21 cellular contexts compared by ENCODE assay signal in the genomic region with DNA sequence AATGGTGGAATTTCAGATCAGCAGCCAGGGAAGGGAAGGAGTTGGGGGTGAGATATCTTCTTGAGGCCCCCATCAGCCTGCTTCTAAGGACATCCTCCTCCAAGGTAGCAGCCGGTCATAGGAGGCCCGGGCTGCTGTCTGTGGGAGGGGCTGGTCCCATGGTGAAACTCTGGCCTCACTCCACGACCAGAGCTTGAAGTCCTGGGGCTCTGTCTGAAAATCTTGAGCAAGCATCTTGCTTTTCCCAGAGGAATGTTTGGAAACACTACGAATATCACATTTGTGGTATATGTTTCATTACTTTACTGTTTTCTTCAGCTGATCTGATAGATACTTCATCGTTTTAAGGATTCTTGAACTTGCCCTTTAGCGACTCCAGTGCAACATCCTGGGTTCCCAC.
DNase-seq lines count a peak whose midpoint lies in the region; ATAC-seq and TF ChIP-seq lines count a peak whose summit lies in the region.
"Had no signal": no experiment of that assay in that cellular context is flagged by ENCODE, and none has a peak within 500 bp of the region (broad histone marks: within the 10 kb centered on the region; RNA-seq: fewer than 3 reads in every experiment).

No MANE protein-coding gene starts in this region.

- H3K27ac ChIP-seq in IMR-90 (ENCODE audit: insufficient read depth, low read length) (peak overlapping the region; percentile 51), spleen (no peak overlapping the region)
- H3K27ac ChIP-seq: HL-60, SJCRH30 had no signal

- no peaks in the 10 kb centered on the region for H3K27me3 Mint-ChIP-seq in mesothelial cell of epicardium (ENCODE audit: low read depth)
- H3K27me3 Mint-ChIP-seq: activated naive CD4-positive, alpha-beta T cell treated with anti-CD3 and anti-CD28 coated beads, Interleukin-2, amount 50 U/mL, for 24 hours had no signal

- no CpG with 5 or more reads among the region's 6 CpGs for WGBS in IMR-90 (ENCODE audit: extremely low coverage in 2 of 2, insufficient read length in 1 of 2), 2 experiments
- WGBS in spleen, 5 donors = 78 to 87% (median 83%) methylated on average over 6 of the region's 6 CpGs

- H3K4ac ChIP-seq in IMR-90 (ENCODE audit: low read depth, low read length) = peak overlapping the region; percentile 44

- H3K4me3 ChIP-seq in AG10803 (ENCODE audit: low read length) (0 out of 2 replicates have a peak overlapping the region, but pooled peaks have one; percentile 2), IMR-90 (ENCODE audit: insufficient read depth, low read depth, low read length) (peak overlapping the region; percentile 12; the same call in 1 of the 2 replicates), spleen (no peak overlapping the region)
- H3K4me3 ChIP-seq: heart right ventricle, SJCRH30 had no signal

- POLR2A ChIA-PET in IMR-90 (lab: Charles Lee; ENCODE audit: unreplicated experiment) = no interaction called here

- H3K9ac ChIP-seq in IMR-90 (ENCODE audit: low read depth, low read length) = no peak overlapping the region

- H3K36me3 ChIP-seq in IMR-90 (ENCODE audit: control insufficient read depth, insufficient read depth, low read length) = no peaks in the 10 kb centered on the region
- no peaks in the 10 kb centered on the region for H3K36me3 ChIP-seq in spleen
- H3K36me3 ChIP-seq: heart right ventricle, SJCRH30 had no signal

- intact Hi-C loops in IMR-90 (cut with micrococcal nuclease) (loop anchor here (1.0 to 10.0 kb wide), 6 partner anchors 33 to 246 kb away; no protein-coding TSS in a partner anchor), spleen (cut with DNase I; ENCODE audit: low total_unique reads) (no loop called here)

- H2AK5ac ChIP-seq in IMR-90 (ENCODE audit: low read depth, low read length) = no peak overlapping the region

- H3K14ac ChIP-seq in IMR-90 (replicated peaks; ENCODE audit: low read depth, low read length) = no peak overlapping the region

- peak overlapping the region; percentile 94 for H3K27ac Mint-ChIP-seq in mesothelial cell of epicardium
- H3K27ac Mint-ChIP-seq: activated naive CD4-positive, alpha-beta T cell treated with anti-CD3 and anti-CD28 coated beads, Interleukin-2, amount 50 U/mL, for 24 hours; effector memory CD8-positive, alpha-beta T cell had no signal

- H4K20me1 ChIP-seq in IMR-90 (ENCODE audit: insufficient read depth, low read length) = no peaks in the 10 kb centered on the region

- no peaks in the 10 kb centered on the region for H3K9me3 Mint-ChIP-seq in mesothelial cell of epicardium
- H3K9me3 Mint-ChIP-seq: activated naive CD4-positive, alpha-beta T cell treated with anti-CD3 and anti-CD28 coated beads, Interleukin-2, amount 50 U/mL, for 24 hours; effector memory CD8-positive, alpha-beta T cell had no signal

- in situ Hi-C loops in IMR-90 (cut with MboI; ENCODE audit: low sequenced_read_pairs) = no loop called here

- no peaks in the 10 kb centered on the region for H3K27me3 ChIP-seq in IMR-90 (ENCODE audit: control insufficient read depth, insufficient read depth, low read length)
- H3K27me3 ChIP-seq in spleen (replicated peaks in 1 of 7) = no peaks in the 10 kb centered on the region
- H3K27me3 ChIP-seq: heart right ventricle, SJCRH30 had no signal

- DNase-seq in AG10803 (ENCODE audit: low read depth) = peak; percentile 81
- peak; percentile 83 for DNase-seq in IMR-90
- peak; percentile 21 for DNase-seq in fibroblast of gingiva (ENCODE audit: low read depth)
- no peak for DNase-seq in mesothelial cell of epicardium (ENCODE audit: low spot score in 2 of 2, unreplicated experiment in 2 of 2)
- DNase-seq in DMS114 treated with DMSO at 0.1 percent for 48 hours (lab: John Stamatoyannopoulos, UW; ENCODE audit: unreplicated experiment) = no peak
- no peak for DNase-seq in COLO668 (lab: John Stamatoyannopoulos, UW; ENCODE audit: unreplicated experiment)
- DNase-seq in SIG-M5 treated with dmso at 0.1 percent for 504 hours (lab: John Stamatoyannopoulos, UW; ENCODE audit: unreplicated experiment) = no peak
- no peak for DNase-seq in spleen
- DNase-seq: activated CD4-positive, alpha-beta T cell treated with anti-CD3 and anti-CD28 coated beads for 4 hours; effector memory CD8-positive, alpha-beta T cell; heart right ventricle; NCI-H1092; NCI-H187 treated with DMSO at 0.1 percent for 48 hours; SJCRH30; stimulated activated CD4-positive, alpha-beta T cell treated with anti-CD3 and anti-CD28 coated beads, Interleukin-4, amount 100 ng/mL, for 1 hour; stimulated activated naive CD4-positive, alpha-beta T cell had no signal

- peak overlapping the region; percentile 89 for H2BK5ac ChIP-seq in IMR-90 (ENCODE audit: low read depth, low read length, poor library complexity, severe bottlenecking)

- BruUV-seq in IMR-90 (replicated peaks; lab: Mats Ljungman, UMichigan) = no TSS peak

- dilution Hi-C loops in IMR-90 (cut with HindIII; ENCODE audit: low sequenced_read_pairs, unreplicated experiment) = no loop called here

- peaks cover 8% of the 10 kb centered on the region; the same call in 1 of the 2 replicates for H3K9me1 ChIP-seq in IMR-90 (ENCODE audit: insufficient read depth, low read length)

- peaks cover 60% of the 10 kb centered on the region for H3K4me1 Mint-ChIP-seq in mesothelial cell of epicardium
- H3K4me1 Mint-ChIP-seq: activated naive CD4-positive, alpha-beta T cell treated with anti-CD3 and anti-CD28 coated beads, Interleukin-2, amount 50 U/mL, for 24 hours had no signal

- H3K9me3 ChIP-seq in IMR-90 (ENCODE audit: control insufficient read depth, insufficient read depth, low read length) = no peaks in the 10 kb centered on the region
- no peaks in the 10 kb centered on the region for H3K9me3 ChIP-seq in spleen
- H3K9me3 ChIP-seq: heart right ventricle, SJCRH30 had no signal

- H3K18ac ChIP-seq in IMR-90 (ENCODE audit: low read depth, low read length) = peak overlapping the region; percentile 73; the same call in 1 of the 2 replicates

- ATAC-seq in IMR-90 (ENCODE audit: low read depth) = peak; percentile 65
- ATAC-seq: effector memory CD8-positive, alpha-beta T cell; esophagus mucosa; HepG2; PC-3 had no signal

- H3K4me2 ChIP-seq in IMR-90 (ENCODE audit: low read depth, low read length) = peak overlapping the region; percentile 87

- H2AFZ ChIP-seq in IMR-90 (replicated peaks; ENCODE audit: low read length, poor library complexity) = no peak overlapping the region

- H2BK15ac ChIP-seq in IMR-90 (ENCODE audit: low read depth, low read length) = no peak overlapping the region

- peak overlapping the region; percentile 18 for H4K91ac ChIP-seq in IMR-90 (ENCODE audit: insufficient read depth, low read depth, low read length)

- no peak for TF ChIP-seq CTCF in AG10803 (conservative IDR thresholded peaks at IDR 0.05; ENCODE audit: low read length)
- TF ChIP-seq CTCF in IMR-90 (conservative IDR thresholded peaks at IDR 0.05; ENCODE audit: low read depth, low read length) = no peak
- TF ChIP-seq CTCF in mesothelial cell of epicardium (IDR thresholded peaks at IDR 0.05; ENCODE audit: unreplicated experiment) = no peak
- TF ChIP-seq CTCF in spleen (IDR thresholded peaks at IDR 0.05 in 8 of 11, conservative IDR thresholded peaks at IDR 0.05 in 3 of 11) = no peak

- no peak for TF ChIP-seq RAD21 in IMR-90 (IDR thresholded peaks at IDR 0.05; ENCODE audit: low read length)

- no peak overlapping the region for H2AK9ac ChIP-seq in IMR-90 (replicated peaks; ENCODE audit: low read depth, low read length, poor library complexity)

- peak overlapping the region; percentile 80 for H2BK20ac ChIP-seq in IMR-90 (ENCODE audit: low read depth, low read length)

- peak overlapping the region; percentile 65; the same call in 1 of the 2 replicates for H4K5ac ChIP-seq in IMR-90 (ENCODE audit: low read depth, low read length)

- peak overlapping the region; percentile 20 for H3K23ac ChIP-seq in IMR-90 (ENCODE audit: low read depth, low read length)

- CTCF ChIA-PET in IMR-90 (lab: Yijun Ruan, JAX) = interaction anchor here (1.0 kb wide), 1 partner anchor 143 kb away, joined by 4 read pairs; no protein-coding TSS in a partner anchor

- no peaks in the 10 kb centered on the region for H3K79me1 ChIP-seq in IMR-90 (ENCODE audit: low read depth in 1 of 2, low read length in 2 of 2)

- no peak overlapping the region for H3K4me3 Mint-ChIP-seq in mesothelial cell of epicardium
- H3K4me3 Mint-ChIP-seq: activated naive CD4-positive, alpha-beta T cell treated with anti-CD3 and anti-CD28 coated beads, Interleukin-2, amount 50 U/mL, for 24 hours; effector memory CD8-positive, alpha-beta T cell had no signal

- peak overlapping the region; percentile 52 for H2BK120ac ChIP-seq in IMR-90 (ENCODE audit: low read depth, low read length)

- H3K36me3 Mint-ChIP-seq in mesothelial cell of epicardium = no peaks in the 10 kb centered on the region
- H3K36me3 Mint-ChIP-seq: activated naive CD4-positive, alpha-beta T cell treated with anti-CD3 and anti-CD28 coated beads, Interleukin-2, amount 50 U/mL, for 24 hours had no signal

- peak overlapping the region in 1 of 2 experiments; percentile 10; a peak in 2 of 4 replicates for H4K8ac ChIP-seq in IMR-90 (ENCODE audit: low read depth in 2 of 2, low read length in 2 of 2)

- H3K4me1 ChIP-seq in IMR-90 (ENCODE audit: control insufficient read depth, insufficient read depth, low read length) (peaks cover 14% of the 10 kb centered on the region), spleen (no peaks in the 10 kb centered on the region)
- H3K4me1 ChIP-seq: SJCRH30 had no signal

- peak overlapping the region; percentile 23; the same call in 1 of the 2 replicates for H3K56ac ChIP-seq in IMR-90 (ENCODE audit: extremely low read depth, insufficient read depth, low read length)

- TF ChIP-seq POLR2A in IMR-90 (IDR thresholded peaks at IDR 0.05; ENCODE audit: low read depth, low read length) (no peak), spleen (IDR thresholded peaks at IDR 0.05) (no peak)

TF ChIP-seq in IMR-90, 13 proteins besides CTCF, POLR2A, EP300 and RAD21:
- TF ChIP-seq FOS (IDR thresholded peaks at IDR 0.05; ENCODE audit: low read depth, low read length) (no peak), CEBPB (IDR thresholded peaks at IDR 0.05; ENCODE audit: low read depth, low read length) (peak; percentile 64)

Comparison
In these comparisons a context has a peak if more than half of its experiments do, and no peak if none do; other contexts are left out.
1. DNase-seq: peak in AG10803 (single experiment), IMR-90 (single experiment) and fibroblast of gingiva (single experiment); none in mesothelial cell of epicardium (0 of 2), DMS114 treated with DMSO at 0.1 percent for 48 hours (single experiment), COLO668 (single experiment), SIG-M5 treated with dmso at 0.1 percent for 504 hours (single experiment) and spleen (single experiment).
2. H3K4me3 ChIP-seq: peak in AG10803 (single experiment) and IMR-90 (single experiment); none in spleen (0 of 8).